Comparison of ENCODE assay signal across 27 cellular contexts in genomic region chr5:142901476-142902187, GRCh38.
A peak's percentile ranks its signal among the peaks of the same experiment; 100 is the strongest.
DNase-seq lines count a peak whose midpoint lies in the region; ATAC-seq and TF ChIP-seq lines count a peak whose summit lies in the region.
"Had no signal": no experiment of that assay in that cellular context is flagged by ENCODE, and none has a peak within 500 bp of the region (broad histone marks: within the 10 kb centered on the region; RNA-seq: fewer than 3 reads in every experiment).

No MANE protein-coding gene starts in this region.

- RAD21 ChIA-PET in HCT116 (lab: Charles Lee; ENCODE audit: low non-redundant PET in 1 of 2, low total read pairs in 2 of 2, uncharacterized antibody in 2 of 2, unreplicated experiment in 2 of 2), result no interaction called here

- TF ChIP-seq POLR2A in HCT116 (IDR thresholded peaks at IDR 0.05; ENCODE audit: borderline replicate concordance, extremely low read depth, insufficient read depth, insufficient read length), result no peak

- intact Hi-C loops in HCT116 (cut with micrococcal nuclease) (no loop called here), PC-9 (cut with micrococcal nuclease; ENCODE audit: unreplicated experiment) (no loop called here)

- BruUV-seq in HCT116 (replicated peaks; lab: Mats Ljungman, UMichigan) (no TSS peak), PC-9 (replicated peaks; lab: Mats Ljungman, UMichigan) (no TSS peak)

- ATAC-seq in HCT116 (no peak), HG03457 (IDR thresholded peaks at IDR 0.05; ENCODE audit: unreplicated experiment) (no peak), HG02870 (IDR thresholded peaks at IDR 0.05; ENCODE audit: unreplicated experiment) (no peak)
- ATAC-seq: activated T-cell treated with anti-CD3 and anti-CD28 coated beads, Interleukin-2, amount 50 U/mL, for 4 hours; CD8-positive, alpha-beta T cell; esophagus mucosa; gastrocnemius medialis; GM12878; pancreas; Right ventricle myocardium inferior had no signal

- H3K4me3 ChIP-seq in HCT116 (replicated peaks in 1 of 2; ENCODE audit: low read depth in 1 of 2, low read length in 2 of 2) (no peak overlapping the region), PC-9 (no peak overlapping the region), parathyroid adenoma (ENCODE audit: low read depth, low read length) (no peak overlapping the region)
- H3K4me3 ChIP-seq: ascending aorta, gastrocnemius medialis, GM12878, pancreas, thyroid gland had no signal

- CTCF ChIA-PET in HCT116 (lab: Charles Lee) (interaction anchor here (0.6 to 1.5 kb wide), 2 partner anchors 13 kb away, joined by 3 to 4 read pairs; no protein-coding TSS in a partner anchor), PC-9 (lab: Charles Lee) (interaction anchor here (1.2 to 1.8 kb wide), 2 partner anchors 21 to 188 kb away, joined by 3 to 5 read pairs; no protein-coding TSS in a partner anchor)

- H3K4me1 ChIP-seq in HCT116 (ENCODE audit: control insufficient read depth in 1 of 2, insufficient read depth in 2 of 2, low read length in 2 of 2) (peaks cover 25 to 52% of the 10 kb centered on the region in 2 experiments), PC-9 (replicated peaks; ENCODE audit: insufficient read depth) (peaks cover 39% of the 10 kb centered on the region), parathyroid adenoma (peaks cover 2% of the 10 kb centered on the region)
- H3K4me1 ChIP-seq: ascending aorta, pancreas had no signal

- no peak for TF ChIP-seq RAD21 in HCT116 (IDR thresholded peaks at IDR 0.05; ENCODE audit: low read depth)

- peaks cover 18% of the 10 kb centered on the region for H3F3A ChIP-seq in PC-9 (ENCODE audit: insufficient read depth, low read depth)

- no peak overlapping the region for H3K4me2 ChIP-seq in HCT116 (ENCODE audit: low read length)
- H3K4me2 ChIP-seq in PC-9, result peak overlapping the region; percentile 52
- no peak overlapping the region for H3K4me2 ChIP-seq in parathyroid adenoma (ENCODE audit: low read length)

- H2AFZ ChIP-seq in HCT116 (ENCODE audit: low read depth, low read length, poor library complexity, severe bottlenecking) (no peak overlapping the region), PC-9 (no peak overlapping the region), parathyroid adenoma (no peak overlapping the region)

- H3K9me2 ChIP-seq in HCT116 (ENCODE audit: insufficient read depth), result no peaks in the 10 kb centered on the region
- H3K9me2 ChIP-seq in PC-9 (ENCODE audit: insufficient read depth), result no peaks in the 10 kb centered on the region

- no peak overlapping the region for H3K27ac ChIP-seq in HCT116 (ENCODE audit: low read depth, low read length)
- no peak overlapping the region for H3K27ac ChIP-seq in PC-9
- peak overlapping the region; percentile 40 for H3K27ac ChIP-seq in parathyroid adenoma
- H3K27ac ChIP-seq: ascending aorta, gastrocnemius medialis, pancreas, thyroid gland had no signal

- DNase-seq in HCT116 (ENCODE audit: low read depth, low spot score) (no peak), PC-9 (no peak), kidney tubule cell (ENCODE audit: low spot score) (peak; percentile 18), nucleus accumbens (lab: John Stamatoyannopoulos, UW) (no peak)
- DNase-seq: activated CD4-positive, CD25-positive, alpha-beta regulatory T cell treated with anti-CD3 and anti-CD28 coated beads, Interleukin-2, amount 50 U/mL, for 72 hours; activated CD8-positive, alpha-beta memory T cell treated with anti-CD3 and anti-CD28 coated beads for 24 hours; activated naive CD4-positive, alpha-beta T cell treated with anti-CD3 and anti-CD28 coated beads, Interleukin-2, amount 50 U/mL, for 16 hours; activated T-cell treated with anti-CD3 and anti-CD28 coated beads, Interleukin-2, amount 50 U/mL, for 4 hours; CD8-positive, alpha-beta T cell; cerebellar nuclear complex; gastrocnemius medialis; GOT3; kidney glomerular epithelial cell; NCI-H1105 treated with DMSO at 0.1 percent for 48 hours; NCI-H524 treated with DMSO at 0.1 percent for 48 hours; pancreas; stimulated activated CD4-positive, alpha-beta T cell treated with anti-CD3 and anti-CD28 coated beads, Interleukin-1b, Interleukin-23, amount 100 ng/mL, for 48 hours; stimulated activated naive CD4-positive, alpha-beta T cell treated with Interleukin-2 at 50 U/mL for 16 hours; SW 1271; thyroid gland had no signal

- H3K36me3 ChIP-seq in HCT116 (ENCODE audit: control insufficient read depth in 1 of 2, insufficient read depth in 2 of 2, low read length in 2 of 2), result peaks cover 9 to 16% of the 10 kb centered on the region in 2 experiments; a peak in 3 of 4 replicates
- peaks cover 3% of the 10 kb centered on the region; the same call in 1 of the 2 replicates for H3K36me3 ChIP-seq in PC-9 (ENCODE audit: low read depth)
- H3K36me3 ChIP-seq in parathyroid adenoma (ENCODE audit: control insufficient read depth, insufficient read depth, low read length), result no peaks in the 10 kb centered on the region
- H3K36me3 ChIP-seq: pancreas had no signal

- no peak overlapping the region for H3K9ac ChIP-seq in HCT116 (ENCODE audit: low read length)
- no peak overlapping the region for H3K9ac ChIP-seq in parathyroid adenoma

- TF ChIP-seq CTCF in HCT116 (IDR thresholded peaks at IDR 0.05 in 2 of 3, conservative IDR thresholded peaks at IDR 0.05 in 1 of 3; ENCODE audit: borderline replicate concordance in 1 of 3, insufficient read depth in 1 of 3, low read depth in 2 of 3, low read length in 2 of 3) (no peak), PC-9 (conservative IDR thresholded peaks at IDR 0.05) (no peak), parathyroid adenoma (IDR thresholded peaks at IDR 0.05) (no peak)

- POLR2A ChIA-PET in HCT116 (lab: Charles Lee), result no interaction called here
- POLR2A ChIA-PET in PC-9 (lab: Charles Lee; ENCODE audit: unreplicated experiment), result interaction anchor here (0.5 kb wide), 2 partner anchors 132 to 257 kb away, joined by 3 read pairs; no protein-coding TSS in a partner anchor

- H4K20me1 ChIP-seq in HCT116 (ENCODE audit: insufficient read depth), result no peaks in the 10 kb centered on the region
- H4K20me1 ChIP-seq in PC-9 (ENCODE audit: insufficient read depth), result no peaks in the 10 kb centered on the region

- H3K9me3 ChIP-seq in HCT116 (ENCODE audit: control insufficient read depth in 1 of 2, insufficient read depth in 1 of 2, low read depth in 1 of 2, low read length in 2 of 2), result no peaks in the 10 kb centered on the region
- no peaks in the 10 kb centered on the region for H3K9me3 ChIP-seq in PC-9 (ENCODE audit: insufficient read depth, low read depth)
- H3K9me3 ChIP-seq in parathyroid adenoma (ENCODE audit: control insufficient read depth, low read length), result no peaks in the 10 kb centered on the region
- H3K9me3 ChIP-seq: ascending aorta, gastrocnemius medialis, pancreas, thyroid gland had no signal

- H3K27me3 ChIP-seq in HCT116 (ENCODE audit: insufficient read depth, low read length) (no peaks in the 10 kb centered on the region), PC-9 (ENCODE audit: insufficient read depth, low read depth) (no peaks in the 10 kb centered on the region), parathyroid adenoma (ENCODE audit: control insufficient read depth, insufficient read depth, low read length) (no peaks in the 10 kb centered on the region)
- H3K27me3 ChIP-seq: ascending aorta, gastrocnemius medialis, pancreas, thyroid gland had no signal

- no peaks in the 10 kb centered on the region for H3K79me2 ChIP-seq in HCT116 (ENCODE audit: insufficient read depth, low read length)
- H3K79me2 ChIP-seq in PC-9 (ENCODE audit: low read depth), result no peaks in the 10 kb centered on the region
- H3K79me2 ChIP-seq in parathyroid adenoma, result no peaks in the 10 kb centered on the region

TF ChIP-seq in HCT116, 20 proteins besides CTCF, POLR2A, EP300 and RAD21:
- TF ChIP-seq TCF7L2 (IDR thresholded peaks at IDR 0.05; ENCODE audit: borderline replicate concordance, extremely low read depth, insufficient read depth, insufficient read length), result no peak
- TF ChIP-seq ZBTB33 (IDR thresholded peaks at IDR 0.05; ENCODE audit: extremely low read depth, insufficient replicate concordance, low read length), result no peak
- TF ChIP-seq CBX3 (IDR thresholded peaks at IDR 0.05; ENCODE audit: low read depth), result 0 out of 2 replicates have a peak, but pooled peaks have one; percentile 16
